Comparison of ENCODE assay signal across 19 cellular contexts in genomic region chr12:122850695-122851350, GRCh38. TPM values are rescaled to one million over a fixed set of nuclear protein-coding genes. Genes with fewer than 3 reads are reported as not detected.
DNase-seq lines count a peak whose midpoint lies in the region; ATAC-seq, FAIRE-seq and TF ChIP-seq lines count a peak whose summit lies in the region.
"Had no signal": no experiment of that assay in that cellular context is flagged by ENCODE, and none has a peak within 500 bp of the region (broad histone marks: within the 10 kb centered on the region; RNA-seq: fewer than 3 reads in every experiment).

No MANE protein-coding gene starts in this region.

- peak overlapping the region in 1 of 11 experiments; percentile 25; a peak in 1 of 22 replicates for H3K27ac ChIP-seq in BLaER1 treated with 17β-estradiol and CSF1 and Interleukin-3, amounts not matched to agents 10 nM and 100 nM
- H3K27ac ChIP-seq in endothelial cell of umbilical vein (ENCODE audit: insufficient read depth, low read depth, low read length) (peak overlapping the region; percentile 82), sigmoid colon (peak overlapping the region in 1 of 4 donors; percentile 49), colonic mucosa (no peak overlapping the region)
- H3K27ac ChIP-seq: foreskin keratinocyte, ovary, Peyer's patch had no signal

- ATAC-seq in HG03196 (IDR thresholded peaks at IDR 0.05; ENCODE audit: unreplicated experiment) (no peak), GM19324 (IDR thresholded peaks at IDR 0.05; ENCODE audit: low FRiP score, unreplicated experiment) (no peak)
- ATAC-seq: activated T-cell treated with anti-CD3 and anti-CD28 coated beads, Interleukin-2, amount 50 U/mL, for 72 hours; mucosa of descending colon had no signal

- H3K9me1 ChIP-seq in endothelial cell of umbilical vein (replicated peaks; ENCODE audit: control insufficient read depth, extremely low read depth, insufficient read depth, low read length): no peaks in the 10 kb centered on the region

- no peaks in the 10 kb centered on the region for H3K9me3 ChIP-seq in BLaER1 treated with 17β-estradiol and CSF1 and Interleukin-3, amounts not matched to agents 10 nM and 100 nM (replicated peaks in 1 of 11)
- H3K9me3 ChIP-seq in MG63 (no peaks in the 10 kb centered on the region), endothelial cell of umbilical vein (replicated peaks; ENCODE audit: control insufficient read depth, insufficient read depth, low read length) (no peaks in the 10 kb centered on the region), sigmoid colon (no peaks in the 10 kb centered on the region), colonic mucosa (no peaks in the 10 kb centered on the region)
- H3K9me3 ChIP-seq: mucosa of descending colon, ovary, Peyer's patch, transverse colon had no signal

- no peak overlapping the region for H2AFZ ChIP-seq in endothelial cell of umbilical vein (ENCODE audit: low read depth, low read length)

- in situ Hi-C loops in G401 (cut with HindIII; ENCODE audit: low sequenced_read_pairs): no loop called here

- TF ChIP-seq POLR2A in endothelial cell of umbilical vein (IDR thresholded peaks at IDR 0.05; ENCODE audit: low read depth, low read length): no peak
- TF ChIP-seq POLR2A in sigmoid colon (IDR thresholded peaks at IDR 0.05): no peak

- peak overlapping the region in 8 of 11 experiments; percentile 57 to 85 (median 65); a peak in 10 of 22 replicates for H3K4me2 ChIP-seq in BLaER1 treated with 17β-estradiol and CSF1 and Interleukin-3, amounts not matched to agents 10 nM and 100 nM
- no peak overlapping the region for H3K4me2 ChIP-seq in endothelial cell of umbilical vein (ENCODE audit: insufficient read depth, low read length)

- H3K9ac ChIP-seq in BLaER1 treated with 17β-estradiol and CSF1 and Interleukin-3, amounts not matched to agents 10 nM and 100 nM: no peak overlapping the region
- H3K9ac ChIP-seq in endothelial cell of umbilical vein (replicated peaks; ENCODE audit: extremely low read depth, insufficient read depth, low read length) (peak overlapping the region; percentile 1), colonic mucosa (ENCODE audit: low read depth in 2 of 2, low read length in 2 of 2) (no peak overlapping the region)

- H3K36me3 ChIP-seq in BLaER1 treated with 17β-estradiol and CSF1 and Interleukin-3, amounts not matched to agents 10 nM and 100 nM: peaks cover 0 to 60% (median 18%) of the 10 kb centered on the region in 11 experiments; a peak in 11 of 22 replicates
- H3K36me3 ChIP-seq in MG63 (no peaks in the 10 kb centered on the region; the same call in 1 of the 2 replicates), endothelial cell of umbilical vein (ENCODE audit: control insufficient read depth in 2 of 2, extremely low read depth in 1 of 2, insufficient read depth in 2 of 2, low read length in 2 of 2) (peaks cover 4 to 44% of the 10 kb centered on the region in 2 experiments), sigmoid colon (no peaks in the 10 kb centered on the region), colonic mucosa (no peaks in the 10 kb centered on the region)
- H3K36me3 ChIP-seq: ovary, transverse colon had no signal

- no peak for TF ChIP-seq CTCF in endothelial cell of umbilical vein (IDR thresholded peaks at IDR 0.05; ENCODE audit: extremely low read depth in 1 of 2, insufficient read depth in 1 of 2, low read depth in 1 of 2, low read length in 2 of 2)
- TF ChIP-seq CTCF in sigmoid colon (IDR thresholded peaks at IDR 0.05): no peak
- no peak for TF ChIP-seq CTCF in colonic mucosa (IDR thresholded peaks at IDR 0.05)

- CTCF ChIA-PET in endothelial cell of umbilical vein (lab: Charles Lee): interaction anchor here (1.1 to 1.7 kb wide), 4 partner anchors 10 to 102 kb away, joined by 5 to 11 read pairs (median 7); no protein-coding TSS in a partner anchor

- no peak for TF ChIP-seq EP300 in sigmoid colon (IDR thresholded peaks at IDR 0.05)

- peaks cover 0 to 14% (median 0%) of the 10 kb centered on the region in 11 experiments; a peak in 3 of 22 replicates for H3K27me3 ChIP-seq in BLaER1 treated with 17β-estradiol and CSF1 and Interleukin-3, amounts not matched to agents 10 nM and 100 nM
- H3K27me3 ChIP-seq in MG63 (no peaks in the 10 kb centered on the region), endothelial cell of umbilical vein (ENCODE audit: control insufficient read depth in 2 of 2, insufficient read depth in 2 of 2, low read length in 2 of 2) (no peaks in the 10 kb centered on the region), sigmoid colon (no peaks in the 10 kb centered on the region), colonic mucosa (no peaks in the 10 kb centered on the region)
- H3K27me3 ChIP-seq: foreskin keratinocyte, ovary, Peyer's patch, transverse colon had no signal

- FAIRE-seq in endothelial cell of umbilical vein (lab: Jason Lieb, UNC): peak; percentile 88
- FAIRE-seq: GM19239 had no signal

- POLR2A ChIA-PET in endothelial cell of umbilical vein (lab: Charles Lee): no interaction called here

- 91 to 94% methylated on average over 27 of the region's 27 CpGs for WGBS in sigmoid colon, 2 donors

- no peak overlapping the region for H3K4me3 ChIP-seq in BLaER1 treated with 17β-estradiol and CSF1 and Interleukin-3, amounts not matched to agents 10 nM and 100 nM
- no peak overlapping the region for H3K4me3 ChIP-seq in MG63
- no peak overlapping the region for H3K4me3 ChIP-seq in endothelial cell of umbilical vein (replicated peaks in 1 of 3; ENCODE audit: insufficient read depth in 1 of 3, low read depth in 1 of 3, low read length in 3 of 3)
- H3K4me3 ChIP-seq in sigmoid colon: no peak overlapping the region
- H3K4me3 ChIP-seq in colonic mucosa: no peak overlapping the region
- H3K4me3 ChIP-seq: mucosa of descending colon, ovary, Peyer's patch, transverse colon had no signal

- H3K4me1 ChIP-seq in BLaER1 treated with 17β-estradiol and CSF1 and Interleukin-3, amounts not matched to agents 10 nM and 100 nM: peaks cover 10 to 53% (median 42%) of the 10 kb centered on the region in 10 experiments
- peaks cover 27% of the 10 kb centered on the region for H3K4me1 ChIP-seq in endothelial cell of umbilical vein (ENCODE audit: control insufficient read depth, extremely low read depth, insufficient read depth, low read length)
- H3K4me1 ChIP-seq in sigmoid colon: peaks cover 0 to 11% (median 7%) of the 10 kb centered on the region in 4 donors
- H3K4me1 ChIP-seq in colonic mucosa: no peaks in the 10 kb centered on the region
- H3K4me1 ChIP-seq: foreskin keratinocyte, Peyer's patch had no signal

- intact Hi-C loops in endothelial cell of umbilical vein (cut with micrococcal nuclease): loop anchor here (1.0 to 5.0 kb wide), 2 partner anchors 15 to 59 kb away; no protein-coding TSS in a partner anchor
- intact Hi-C loops in sigmoid colon (cut with DNase I): no loop called here
- intact Hi-C loops in colonic mucosa (cut with DNase I): no loop called here

- dilution Hi-C loops in endothelial cell of umbilical vein (cut with MboI; ENCODE audit: extremely low pct_ligation_motif_present, low sequenced_read_pairs): no loop called here

- peaks cover 15% of the 10 kb centered on the region for H3K79me2 ChIP-seq in endothelial cell of umbilical vein (ENCODE audit: control insufficient read depth, insufficient read depth, low read length)

- peaks cover 0 to 78% (median 12%) of the 10 kb centered on the region in 11 experiments; a peak in 12 of 22 replicates for H4K20me1 ChIP-seq in BLaER1 treated with 17β-estradiol and CSF1 and Interleukin-3, amounts not matched to agents 10 nM and 100 nM
- H4K20me1 ChIP-seq in endothelial cell of umbilical vein (replicated peaks; ENCODE audit: control insufficient read depth, extremely low read depth, insufficient read depth, low read length): no peaks in the 10 kb centered on the region

- no TSS peak for BruUV-seq in endothelial cell of umbilical vein (replicated peaks; lab: Mats Ljungman, UMichigan)

- DNase-seq in MG63: peak; percentile 57
- DNase-seq in endothelial cell of umbilical vein (ENCODE audit: low read depth, low spot score): peak; percentile 46
- DNase-seq in sigmoid colon: peak; percentile 56
- no peak for DNase-seq in G401 (ENCODE audit: low spot score)
- no peak for DNase-seq in colonic mucosa
- DNase-seq: activated CD4-positive, alpha-beta T cell treated with anti-CD3 and anti-CD28 coated beads, Interleukin-2, amount 50 U/mL, for 1 hour; activated T-cell treated with anti-CD3 and anti-CD28 coated beads, Interleukin-2, amount 50 U/mL, for 72 hours; foreskin keratinocyte; NCI-H1417; NCI-H510A treated with DMSO at 0.1 percent for 48 hours; ovary; Peyer's patch; stimulated activated CD4-positive, alpha-beta T cell treated with anti-CD3 and anti-CD28 coated beads, Interleukin-12 subunit alpha, Interleukin-12 subunit beta, amount 100 ng/mL, for 4 hours; transverse colon had no signal

RNA-seq across cellular contexts. Expression of gene HIP1R, which starts 15.6 kb away (rescaled TPM):
- total RNA-seq in MG63 (2014; rRNA removed; shearing (Covaris generic); ENCODE audit: low replicate concordance): 6.4 and 14.8 TPM in 2 replicates
- total RNA-seq in endothelial cell of umbilical vein (122 and 136 TPM in 2 replicates), sigmoid colon (10 to 100 TPM in 1 of 4 donors, 1 to 10 TPM in 3; 4.2 to 15.2 (median 5.5) TPM), colonic mucosa (10 to 100 TPM; 42.6 to 74.2 TPM)
- polyA plus RNA-seq in endothelial cell of umbilical vein (110 and 111 TPM in 2 replicates), sigmoid colon (10 to 100 TPM; 21.5 to 77.4 (median 24.6) TPM)
- polyA plus RNA-seq in endothelial cell of umbilical vein (2011; cell fraction: cytosol; rRNA removed): 44.3 and 60.5 TPM in 2 replicates
- 563 and 679 TPM in 2 replicates for polyA plus RNA-seq in endothelial cell of umbilical vein (2011; cell fraction: nucleus; rRNA removed)
- polyA plus RNA-seq in endothelial cell of umbilical vein (2012): 54.9 and 77.2 TPM in 2 replicates
- 162 and 203 TPM in 2 replicates for polyA minus RNA-seq in endothelial cell of umbilical vein
- polyA minus RNA-seq in endothelial cell of umbilical vein (2011; cell fraction: cytosol; rRNA and poly(A)+ RNA removed): 11.3 TPM
- polyA minus RNA-seq in endothelial cell of umbilical vein (2011; cell fraction: nucleus; rRNA and poly(A)+ RNA removed): 132 and 165 TPM in 2 replicates
- total RNA-seq in G401 (2014; rRNA removed; shearing (Covaris generic)): 14.0 and 19.3 TPM in 2 replicates

RNA-seq across cellular contexts. Expression of gene VPS37B, which starts 45.1 kb away (rescaled TPM):
- 15.0 and 21.4 TPM in 2 replicates for total RNA-seq in MG63 (2014; rRNA removed; shearing (Covaris generic); ENCODE audit: low replicate concordance)
- total RNA-seq in endothelial cell of umbilical vein (45.9 and 46.4 TPM in 2 replicates), sigmoid colon (10 to 100 TPM in 3 of 4 donors, 1 to 10 TPM in 1; 8.6 to 17.2 (median 15.3) TPM), colonic mucosa (10 to 100 TPM; 64.8 to 73.5 TPM)
- polyA plus RNA-seq in endothelial cell of umbilical vein (39.5 and 43.5 TPM in 2 replicates), sigmoid colon (10 to 100 TPM; 53.2 to 64.7 (median 54.1) TPM)
- polyA plus RNA-seq in endothelial cell of umbilical vein (2011; cell fraction: cytosol; rRNA removed): 24.8 and 32.2 TPM in 2 replicates
- 39.9 and 42.2 TPM in 2 replicates for polyA plus RNA-seq in endothelial cell of umbilical vein (2011; cell fraction: nucleus; rRNA removed)
- 25.4 and 32.1 TPM in 2 replicates for polyA plus RNA-seq in endothelial cell of umbilical vein (2012)
- polyA minus RNA-seq in endothelial cell of umbilical vein: 20.7 and 20.9 TPM in 2 replicates
- 11.0 TPM for polyA minus RNA-seq in endothelial cell of umbilical vein (2011; cell fraction: cytosol; rRNA and poly(A)+ RNA removed)
- 20.9 and 25.1 TPM in 2 replicates for polyA minus RNA-seq in endothelial cell of umbilical vein (2011; cell fraction: nucleus; rRNA and poly(A)+ RNA removed)
- total RNA-seq in G401 (2014; rRNA removed; shearing (Covaris generic)): 38.3 and 53.4 TPM in 2 replicates

Comparison
In these comparisons a context has a peak if more than half of its experiments do, and no peak if none do; other contexts are left out.
1. DNase-seq: peak in MG63 (single experiment), endothelial cell of umbilical vein (single experiment) and sigmoid colon (single experiment); none in G401 (single experiment) and colonic mucosa (single experiment).